ENCODE assay signal across 1 cellular context in the genomic region with DNA sequence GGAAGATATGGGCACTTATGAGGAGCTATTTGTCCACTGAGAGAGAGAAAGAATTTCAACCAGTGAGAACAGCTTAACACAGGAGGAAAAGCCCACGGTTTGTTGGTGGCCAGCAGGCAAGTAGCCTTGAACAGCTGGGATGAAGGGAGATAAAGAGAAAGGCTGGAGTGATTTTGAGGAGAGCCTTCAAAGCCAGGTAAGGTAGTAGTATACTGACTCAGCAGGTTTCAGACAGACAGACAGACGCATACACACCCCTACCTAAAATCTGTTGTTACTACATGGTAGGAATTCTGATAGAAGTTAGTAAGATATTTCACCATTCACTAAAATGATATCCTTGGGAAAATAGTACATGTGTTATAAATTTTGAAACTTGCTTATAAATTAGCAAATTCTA.
TF ChIP-seq lines count a peak whose summit lies in the region.

No MANE protein-coding gene starts in this region.

TF ChIP-seq in K562, 482 proteins besides CTCF, POLR2A, EP300 and RAD21 (continued from another document):
- TF ChIP-seq, protein P1, sequence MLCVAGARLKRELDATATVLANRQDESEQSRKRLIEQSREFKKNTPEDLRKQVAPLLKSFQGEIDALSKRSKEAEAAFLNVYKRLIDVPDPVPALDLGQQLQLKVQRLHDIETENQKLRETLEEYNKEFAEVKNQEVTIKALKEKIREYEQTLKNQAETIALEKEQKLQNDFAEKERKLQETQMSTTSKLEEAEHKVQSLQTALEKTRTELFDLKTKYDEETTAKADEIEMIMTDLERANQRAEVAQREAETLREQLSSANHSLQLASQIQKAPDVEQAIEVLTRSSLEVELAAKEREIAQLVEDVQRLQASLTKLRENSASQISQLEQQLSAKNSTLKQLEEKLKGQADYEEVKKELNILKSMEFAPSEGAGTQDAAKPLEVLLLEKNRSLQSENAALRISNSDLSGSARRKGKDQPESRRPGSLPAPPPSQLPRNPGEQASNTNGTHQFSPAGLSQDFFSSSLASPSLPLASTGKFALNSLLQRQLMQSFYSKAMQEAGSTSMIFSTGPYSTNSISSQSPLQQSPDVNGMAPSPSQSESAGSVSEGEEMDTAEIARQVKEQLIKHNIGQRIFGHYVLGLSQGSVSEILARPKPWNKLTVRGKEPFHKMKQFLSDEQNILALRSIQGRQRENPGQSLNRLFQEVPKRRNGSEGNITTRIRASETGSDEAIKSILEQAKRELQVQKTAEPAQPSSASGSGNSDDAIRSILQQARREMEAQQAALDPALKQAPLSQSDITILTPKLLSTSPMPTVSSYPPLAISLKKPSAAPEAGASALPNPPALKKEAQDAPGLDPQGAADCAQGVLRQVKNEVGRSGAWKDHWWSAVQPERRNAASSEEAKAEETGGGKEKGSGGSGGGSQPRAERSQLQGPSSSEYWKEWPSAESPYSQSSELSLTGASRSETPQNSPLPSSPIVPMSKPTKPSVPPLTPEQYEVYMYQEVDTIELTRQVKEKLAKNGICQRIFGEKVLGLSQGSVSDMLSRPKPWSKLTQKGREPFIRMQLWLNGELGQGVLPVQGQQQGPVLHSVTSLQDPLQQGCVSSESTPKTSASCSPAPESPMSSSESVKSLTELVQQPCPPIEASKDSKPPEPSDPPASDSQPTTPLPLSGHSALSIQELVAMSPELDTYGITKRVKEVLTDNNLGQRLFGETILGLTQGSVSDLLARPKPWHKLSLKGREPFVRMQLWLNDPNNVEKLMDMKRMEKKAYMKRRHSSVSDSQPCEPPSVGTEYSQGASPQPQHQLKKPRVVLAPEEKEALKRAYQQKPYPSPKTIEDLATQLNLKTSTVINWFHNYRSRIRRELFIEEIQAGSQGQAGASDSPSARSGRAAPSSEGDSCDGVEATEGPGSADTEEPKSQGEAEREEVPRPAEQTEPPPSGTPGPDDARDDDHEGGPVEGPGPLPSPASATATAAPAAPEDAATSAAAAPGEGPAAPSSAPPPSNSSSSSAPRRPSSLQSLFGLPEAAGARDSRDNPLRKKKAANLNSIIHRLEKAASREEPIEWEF (CRISPR knock-in tag; IDR thresholded peaks at IDR 0.05), result no peak
- no peak for TF ChIP-seq SRSF3 (IDR thresholded peaks at IDR 0.05; ENCODE audit: insufficient read depth, low read length)
- TF ChIP-seq, protein P2, sequence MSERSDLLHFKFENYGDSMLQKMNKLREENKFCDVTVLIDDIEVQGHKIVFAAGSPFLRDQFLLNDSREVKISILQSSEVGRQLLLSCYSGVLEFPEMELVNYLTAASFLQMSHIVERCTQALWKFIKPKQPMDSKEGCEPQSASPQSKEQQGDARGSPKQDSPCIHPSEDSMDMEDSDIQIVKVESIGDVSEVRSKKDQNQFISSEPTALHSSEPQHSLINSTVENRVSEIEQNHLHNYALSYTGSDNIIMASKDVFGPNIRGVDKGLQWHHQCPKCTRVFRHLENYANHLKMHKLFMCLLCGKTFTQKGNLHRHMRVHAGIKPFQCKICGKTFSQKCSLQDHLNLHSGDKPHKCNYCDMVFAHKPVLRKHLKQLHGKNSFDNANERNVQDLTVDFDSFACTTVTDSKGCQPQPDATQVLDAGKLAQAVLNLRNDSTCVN (CRISPR knock-in tag; IDR thresholded peaks at IDR 0.05), result no peak
- no peak for TF ChIP-seq TEAD4 (IDR thresholded peaks at IDR 0.05; ENCODE audit: low read length)
- TF ChIP-seq TEAD4 (CRISPR knock-in tag; IDR thresholded peaks at IDR 0.05; ENCODE audit: borderline replicate concordance), result no peak
- no peak for TF ChIP-seq THRAP3 (IDR thresholded peaks at IDR 0.05; ENCODE audit: borderline replicate concordance)
- peak; percentile 46; the same call in 1 of the 2 replicates for TF ChIP-seq NFE2 (IDR thresholded peaks at IDR 0.05; ENCODE audit: low read depth)
- TF ChIP-seq, protein P3, sequence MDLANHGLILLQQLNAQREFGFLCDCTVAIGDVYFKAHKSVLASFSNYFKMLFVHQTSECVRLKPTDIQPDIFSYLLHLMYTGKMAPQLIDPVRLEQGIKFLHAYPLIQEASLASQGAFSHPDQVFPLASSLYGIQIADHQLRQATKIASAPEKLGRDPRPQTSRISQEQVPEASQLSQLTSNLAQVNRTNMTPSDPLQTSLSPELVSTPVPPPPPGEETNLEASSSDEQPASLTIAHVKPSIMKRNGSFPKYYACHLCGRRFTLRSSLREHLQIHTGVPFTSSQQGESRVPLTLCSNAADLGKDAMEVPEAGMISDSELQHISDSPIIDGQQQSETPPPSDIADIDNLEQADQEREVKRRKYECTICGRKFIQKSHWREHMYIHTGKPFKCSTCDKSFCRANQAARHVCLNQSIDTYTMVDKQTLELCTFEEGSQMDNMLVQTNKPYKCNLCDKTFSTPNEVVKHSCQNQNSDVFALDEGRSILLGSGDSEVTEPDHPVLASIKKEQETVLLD (IDR thresholded peaks at IDR 0.05), result no peak
- TF ChIP-seq, protein P4, sequence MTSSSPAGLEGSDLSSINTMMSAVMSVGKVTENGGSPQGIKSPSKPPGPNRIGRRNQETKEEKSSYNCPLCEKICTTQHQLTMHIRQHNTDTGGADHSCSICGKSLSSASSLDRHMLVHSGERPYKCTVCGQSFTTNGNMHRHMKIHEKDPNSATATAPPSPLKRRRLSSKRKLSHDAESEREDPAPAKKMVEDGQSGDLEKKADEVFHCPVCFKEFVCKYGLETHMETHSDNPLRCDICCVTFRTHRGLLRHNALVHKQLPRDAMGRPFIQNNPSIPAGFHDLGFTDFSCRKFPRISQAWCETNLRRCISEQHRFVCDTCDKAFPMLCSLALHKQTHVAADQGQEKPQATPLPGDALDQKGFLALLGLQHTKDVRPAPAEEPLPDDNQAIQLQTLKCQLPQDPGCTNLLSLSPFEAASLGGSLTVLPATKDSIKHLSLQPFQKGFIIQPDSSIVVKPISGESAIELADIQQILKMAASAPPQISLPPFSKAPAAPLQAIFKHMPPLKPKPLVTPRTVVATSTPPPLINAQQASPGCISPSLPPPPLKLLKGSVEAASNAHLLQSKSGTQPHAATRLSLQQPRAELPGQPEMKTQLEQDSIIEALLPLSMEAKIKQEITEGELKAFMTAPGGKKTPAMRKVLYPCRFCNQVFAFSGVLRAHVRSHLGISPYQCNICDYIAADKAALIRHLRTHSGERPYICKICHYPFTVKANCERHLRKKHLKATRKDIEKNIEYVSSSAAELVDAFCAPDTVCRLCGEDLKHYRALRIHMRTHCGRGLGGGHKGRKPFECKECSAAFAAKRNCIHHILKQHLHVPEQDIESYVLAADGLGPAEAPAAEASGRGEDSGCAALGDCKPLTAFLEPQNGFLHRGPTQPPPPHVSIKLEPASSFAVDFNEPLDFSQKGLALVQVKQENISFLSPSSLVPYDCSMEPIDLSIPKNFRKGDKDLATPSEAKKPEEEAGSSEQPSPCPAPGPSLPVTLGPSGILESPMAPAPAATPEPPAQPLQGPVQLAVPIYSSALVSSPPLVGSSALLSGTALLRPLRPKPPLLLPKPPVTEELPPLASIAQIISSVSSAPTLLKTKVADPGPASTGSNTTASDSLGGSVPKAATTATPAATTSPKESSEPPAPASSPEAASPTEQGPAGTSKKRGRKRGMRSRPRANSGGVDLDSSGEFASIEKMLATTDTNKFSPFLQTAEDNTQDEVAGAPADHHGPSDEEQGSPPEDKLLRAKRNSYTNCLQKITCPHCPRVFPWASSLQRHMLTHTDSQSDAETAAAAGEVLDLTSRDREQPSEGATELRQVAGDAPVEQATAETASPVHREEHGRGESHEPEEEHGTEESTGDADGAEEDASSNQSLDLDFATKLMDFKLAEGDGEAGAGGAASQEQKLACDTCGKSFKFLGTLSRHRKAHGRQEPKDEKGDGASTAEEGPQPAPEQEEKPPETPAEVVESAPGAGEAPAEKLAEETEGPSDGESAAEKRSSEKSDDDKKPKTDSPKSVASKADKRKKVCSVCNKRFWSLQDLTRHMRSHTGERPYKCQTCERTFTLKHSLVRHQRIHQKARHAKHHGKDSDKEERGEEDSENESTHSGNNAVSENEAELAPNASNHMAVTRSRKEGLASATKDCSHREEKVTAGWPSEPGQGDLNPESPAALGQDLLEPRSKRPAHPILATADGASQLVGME (CRISPR knock-in tag; IDR thresholded peaks at IDR 0.05), result no peak
- peak; percentile 64 for TF ChIP-seq C11orf30 (IDR thresholded peaks at IDR 0.05; ENCODE audit: low read depth)
- TF ChIP-seq MCM3 (IDR thresholded peaks at IDR 0.05), result no peak
- TF ChIP-seq ZNF316 (IDR thresholded peaks at IDR 0.05), result peak; percentile 84
- peak; percentile 55 for TF ChIP-seq MAFK (IDR thresholded peaks at IDR 0.05; ENCODE audit: low read length)
- no peak for TF ChIP-seq FOSL1 (tag; conservative IDR thresholded peaks at IDR 0.05)
- TF ChIP-seq FOXA1 (IDR thresholded peaks at IDR 0.05; ENCODE audit: borderline replicate concordance), result no peak
- TF ChIP-seq PHTF2 (CRISPR knock-in tag; IDR thresholded peaks at IDR 0.05), result no peak
- TF ChIP-seq, protein P5, sequence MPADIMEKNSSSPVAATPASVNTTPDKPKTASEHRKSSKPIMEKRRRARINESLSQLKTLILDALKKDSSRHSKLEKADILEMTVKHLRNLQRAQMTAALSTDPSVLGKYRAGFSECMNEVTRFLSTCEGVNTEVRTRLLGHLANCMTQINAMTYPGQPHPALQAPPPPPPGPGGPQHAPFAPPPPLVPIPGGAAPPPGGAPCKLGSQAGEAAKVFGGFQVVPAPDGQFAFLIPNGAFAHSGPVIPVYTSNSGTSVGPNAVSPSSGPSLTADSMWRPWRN (IDR thresholded peaks at IDR 0.05; ENCODE audit: low read depth), result no peak
- TF ChIP-seq MAFG (tag; conservative IDR thresholded peaks at IDR 0.05), result peak; percentile 53
- no peak for TF ChIP-seq MEF2D (tag; conservative IDR thresholded peaks at IDR 0.05; ENCODE audit: low read depth)
- TF ChIP-seq CBFA2T2 (conservative IDR thresholded peaks at IDR 0.05), result no peak
- TF ChIP-seq HSF4 (CRISPR knock-in tag; IDR thresholded peaks at IDR 0.05; ENCODE audit: borderline replicate concordance), result no peak
- no peak for TF ChIP-seq GABPB2 (CRISPR knock-in tag; conservative IDR thresholded peaks at IDR 0.05)
- TF ChIP-seq EHMT2 (IDR thresholded peaks at IDR 0.05), result no peak
- no peak for TF ChIP-seq CREB1 (IDR thresholded peaks at IDR 0.05)
- TF ChIP-seq CREB1 (CRISPR knock-in tag; IDR thresholded peaks at IDR 0.05), result no peak
- TF ChIP-seq RHOXF2B (CRISPR knock-in tag; conservative IDR thresholded peaks at IDR 0.05), result no peak
- TF ChIP-seq RBFOX2 (IDR thresholded peaks at IDR 0.05; ENCODE audit: low read depth, low read length), result no peak
- TF ChIP-seq MTA1 (IDR thresholded peaks at IDR 0.05; ENCODE audit: borderline replicate concordance), result no peak
- TF ChIP-seq, protein P6, sequence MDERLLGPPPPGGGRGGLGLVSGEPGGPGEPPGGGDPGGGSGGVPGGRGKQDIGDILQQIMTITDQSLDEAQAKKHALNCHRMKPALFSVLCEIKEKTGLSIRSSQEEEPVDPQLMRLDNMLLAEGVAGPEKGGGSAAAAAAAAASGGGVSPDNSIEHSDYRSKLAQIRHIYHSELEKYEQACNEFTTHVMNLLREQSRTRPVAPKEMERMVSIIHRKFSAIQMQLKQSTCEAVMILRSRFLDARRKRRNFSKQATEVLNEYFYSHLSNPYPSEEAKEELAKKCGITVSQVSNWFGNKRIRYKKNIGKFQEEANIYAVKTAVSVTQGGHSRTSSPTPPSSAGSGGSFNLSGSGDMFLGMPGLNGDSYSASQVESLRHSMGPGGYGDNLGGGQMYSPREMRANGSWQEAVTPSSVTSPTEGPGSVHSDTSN (CRISPR knock-in tag; IDR thresholded peaks at IDR 0.05; ENCODE audit: low read depth), result no peak
- TF ChIP-seq, protein P6 (tag; conservative IDR thresholded peaks at IDR 0.05; ENCODE audit: low read depth), result no peak
- TF ChIP-seq MAFF (IDR thresholded peaks at IDR 0.05; ENCODE audit: low read length), result peak; percentile 58; the same call in 1 of the 2 replicates
- TF ChIP-seq POLR3A (IDR thresholded peaks at IDR 0.05; ENCODE audit: borderline replicate concordance, extremely low read depth, insufficient read depth, insufficient read length), result no peak
- TF ChIP-seq ZNF282 (CRISPR knock-in tag; IDR thresholded peaks at IDR 0.05), result no peak
- TF ChIP-seq ZNF75A (CRISPR knock-in tag; IDR thresholded peaks at IDR 0.05), result no peak
- TF ChIP-seq TRIM28 (IDR thresholded peaks at IDR 0.05), result no peak
- no peak for TF ChIP-seq PPARD (CRISPR knock-in tag; IDR thresholded peaks at IDR 0.05)
